ENCODE assay signal across 8 cellular contexts in the genomic region with DNA sequence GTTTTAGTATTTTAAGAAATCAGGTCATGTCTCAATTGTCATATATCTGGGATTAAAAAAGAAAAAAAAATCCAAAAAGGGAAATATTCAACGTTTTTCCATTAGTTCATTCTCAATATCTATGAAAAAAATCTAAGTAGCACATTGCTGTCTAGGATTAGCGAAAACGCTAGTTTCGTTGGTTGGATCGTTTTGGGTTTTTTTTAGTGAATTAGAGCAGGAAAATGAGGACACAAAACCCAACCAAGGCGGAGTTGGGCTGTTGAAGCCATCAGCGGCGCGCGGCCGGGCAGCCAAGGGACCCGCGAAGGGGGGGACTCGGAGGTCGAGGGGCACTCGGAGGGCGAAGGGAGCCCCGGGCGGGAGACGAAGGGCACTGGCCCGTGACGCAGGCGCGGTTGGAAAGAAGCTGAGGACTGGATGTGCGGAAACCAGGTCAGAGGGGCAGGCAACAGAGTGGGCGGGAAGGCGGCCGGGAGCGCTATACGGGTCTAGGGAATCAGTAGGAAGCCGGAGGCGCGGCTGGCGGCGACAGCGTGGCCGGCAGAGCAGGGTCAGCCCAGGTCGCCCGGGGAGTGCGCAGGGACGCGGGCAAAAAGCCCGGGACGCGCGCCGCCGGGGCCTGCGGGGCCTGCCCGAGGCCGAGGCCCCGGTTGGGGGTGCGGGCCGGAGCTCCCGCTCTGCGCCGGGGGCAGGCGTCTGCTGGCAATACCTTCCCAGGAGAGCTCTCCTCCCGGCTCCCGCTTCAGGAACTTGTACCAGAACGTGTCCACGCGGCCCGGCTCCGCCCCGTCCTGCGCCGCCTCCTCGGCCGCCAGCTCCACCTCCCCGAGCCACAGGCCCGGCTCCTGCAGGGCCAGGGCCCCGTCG. TPM values are rescaled to one million over a fixed set of nuclear protein-coding genes. Genes with fewer than 3 reads are reported as not detected.
A peak's percentile ranks its signal among the peaks of the same experiment; 100 is the strongest.
DNase-seq lines count a peak whose midpoint lies in the region; ATAC-seq, FAIRE-seq and TF ChIP-seq lines count a peak whose summit lies in the region.

No MANE protein-coding gene starts in this region.

- H3K27ac Mint-ChIP-seq in activated naive CD8-positive, alpha-beta T cell: peak overlapping the region; percentile 97

- H3K27me3 Mint-ChIP-seq in activated naive CD8-positive, alpha-beta T cell: no peaks in the 10 kb centered on the region

- H3K9me3 Mint-ChIP-seq in activated naive CD8-positive, alpha-beta T cell (ENCODE audit: low read depth): no peaks in the 10 kb centered on the region

- H3K27me3 ChIP-seq in pancreas (no peaks in the 10 kb centered on the region), tibial artery (no peaks in the 10 kb centered on the region)

- H3K36me3 Mint-ChIP-seq in activated naive CD8-positive, alpha-beta T cell: peaks cover 5% of the 10 kb centered on the region

- H3K9me3 ChIP-seq in pancreas (no peaks in the 10 kb centered on the region), tibial artery (no peaks in the 10 kb centered on the region)

- H3K4me3 ChIP-seq in pancreas (peak overlapping the region; percentile 40 to 82 (median 72)), tibial artery (peak overlapping the region; percentile 73 to 77)

- TF ChIP-seq CTCF in pancreas (IDR thresholded peaks at IDR 0.05) (no peak), tibial artery (IDR thresholded peaks at IDR 0.05) (no peak)

- intact Hi-C loops in Right ventricle myocardium inferior (cut with DNase I): loop anchor here (1.0 to 10.0 kb wide), 3 partner anchors 82 to 810 kb away; a partner anchor contains a TSS
- intact Hi-C loops in pancreas (cut with DNase I): no loop called here
- intact Hi-C loops in tibial artery (cut with DNase I; ENCODE audit: low total_unique reads): loop anchor here (2.0 to 10.0 kb wide), 3 partner anchors 80 to 810 kb away; a partner anchor contains a TSS

- peak overlapping the region; percentile 95 for H3K4me3 Mint-ChIP-seq in activated naive CD8-positive, alpha-beta T cell

- WGBS in pancreas, 2 donors: 0% methylated on average over 58 to 74 of the region's 74 CpGs

- FAIRE-seq in pancreas (lab: Jason Lieb, UNC): no peak

- ATAC-seq in HG02571 (IDR thresholded peaks at IDR 0.05; ENCODE audit: unreplicated experiment) (peak; percentile 78), SK-N-SH treated with all-trans-retinoic acid at 6 μM for 48 hours (peak; percentile 87), Right ventricle myocardium inferior (peak; percentile 93), pancreas (peak; percentile 84 to 91 (median 88))

- no peaks in the 10 kb centered on the region for H3K36me3 ChIP-seq in pancreas
- no peaks in the 10 kb centered on the region for H3K36me3 ChIP-seq in tibial artery

- peak overlapping the region; percentile 92 to 99 (median 97) for H3K27ac ChIP-seq in pancreas
- H3K27ac ChIP-seq in tibial artery: peak overlapping the region; percentile 98

- DNase-seq in GM04504 (ENCODE audit: low read depth) (peak; percentile 74), NAMALWA (ENCODE audit: low spot score) (peak; percentile 80), Right ventricle myocardium inferior (ENCODE audit: missing footprints) (peak; percentile 95), pancreas (peak; percentile 89 to 96 (median 92)), tibial artery (peak; percentile 87 to 93)

- H3K4me1 Mint-ChIP-seq in activated naive CD8-positive, alpha-beta T cell (ENCODE audit: low read depth): peaks cover 27% of the 10 kb centered on the region

- H3K4me1 ChIP-seq in pancreas: peaks cover 0 to 19% (median 0%) of the 10 kb centered on the region in 3 donors
- peaks cover 0 to 51% (median 5%) of the 10 kb centered on the region in 4 donors for H3K4me1 ChIP-seq in tibial artery

TF ChIP-seq in SK-N-SH treated with all-trans-retinoic acid at 6 μM for 48 hours, 23 proteins besides CTCF, POLR2A, EP300 and RAD21 (continues in another document):
- TF ChIP-seq, protein P1, sequence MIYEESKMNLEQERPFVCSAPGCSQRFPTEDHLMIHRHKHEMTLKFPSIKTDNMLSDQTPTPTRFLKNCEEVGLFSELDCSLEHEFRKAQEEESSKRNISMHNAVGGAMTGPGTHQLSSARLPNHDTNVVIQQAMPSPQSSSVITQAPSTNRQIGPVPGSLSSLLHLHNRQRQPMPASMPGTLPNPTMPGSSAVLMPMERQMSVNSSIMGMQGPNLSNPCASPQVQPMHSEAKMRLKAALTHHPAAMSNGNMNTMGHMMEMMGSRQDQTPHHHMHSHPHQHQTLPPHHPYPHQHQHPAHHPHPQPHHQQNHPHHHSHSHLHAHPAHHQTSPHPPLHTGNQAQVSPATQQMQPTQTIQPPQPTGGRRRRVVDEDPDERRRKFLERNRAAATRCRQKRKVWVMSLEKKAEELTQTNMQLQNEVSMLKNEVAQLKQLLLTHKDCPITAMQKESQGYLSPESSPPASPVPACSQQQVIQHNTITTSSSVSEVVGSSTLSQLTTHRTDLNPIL (CRISPR knock-in tag; IDR thresholded peaks at IDR 0.05; ENCODE audit: low read depth): no peak
- TF ChIP-seq ISL1 (CRISPR knock-in tag; IDR thresholded peaks at IDR 0.05) (no peak), ARNTL (CRISPR knock-in tag; IDR thresholded peaks at IDR 0.05; ENCODE audit: borderline replicate concordance, low read depth) (no peak), BACH2 (CRISPR knock-in tag; IDR thresholded peaks at IDR 0.05; ENCODE audit: borderline replicate concordance) (no peak), ZFP3 (CRISPR knock-in tag; IDR thresholded peaks at IDR 0.05) (0 out of 2 replicates have a peak, but pooled peaks have one; percentile 33), PPARA (CRISPR knock-in tag; IDR thresholded peaks at IDR 0.05; ENCODE audit: borderline replicate concordance) (no peak), ZFP30 (CRISPR knock-in tag; IDR thresholded peaks at IDR 0.05) (peak; percentile 20; the same call in 1 of the 2 replicates), OSR1 (CRISPR knock-in tag; IDR thresholded peaks at IDR 0.05) (no peak), CSDC2 (CRISPR knock-in tag; IDR thresholded peaks at IDR 0.05) (no peak), ZNF8 (CRISPR knock-in tag; IDR thresholded peaks at IDR 0.05) (no peak), ESRRG (CRISPR knock-in tag; IDR thresholded peaks at IDR 0.05) (no peak), RARB (CRISPR knock-in tag; IDR thresholded peaks at IDR 0.05) (no peak), TCF4 (CRISPR knock-in tag; IDR thresholded peaks at IDR 0.05; ENCODE audit: borderline replicate concordance) (0 out of 2 replicates have a peak, but pooled peaks have one; percentile 39), SNAI2 (CRISPR knock-in tag; IDR thresholded peaks at IDR 0.05) (0 out of 2 replicates have a peak, but pooled peaks have one; percentile 63)
- TF ChIP-seq, protein P2, sequence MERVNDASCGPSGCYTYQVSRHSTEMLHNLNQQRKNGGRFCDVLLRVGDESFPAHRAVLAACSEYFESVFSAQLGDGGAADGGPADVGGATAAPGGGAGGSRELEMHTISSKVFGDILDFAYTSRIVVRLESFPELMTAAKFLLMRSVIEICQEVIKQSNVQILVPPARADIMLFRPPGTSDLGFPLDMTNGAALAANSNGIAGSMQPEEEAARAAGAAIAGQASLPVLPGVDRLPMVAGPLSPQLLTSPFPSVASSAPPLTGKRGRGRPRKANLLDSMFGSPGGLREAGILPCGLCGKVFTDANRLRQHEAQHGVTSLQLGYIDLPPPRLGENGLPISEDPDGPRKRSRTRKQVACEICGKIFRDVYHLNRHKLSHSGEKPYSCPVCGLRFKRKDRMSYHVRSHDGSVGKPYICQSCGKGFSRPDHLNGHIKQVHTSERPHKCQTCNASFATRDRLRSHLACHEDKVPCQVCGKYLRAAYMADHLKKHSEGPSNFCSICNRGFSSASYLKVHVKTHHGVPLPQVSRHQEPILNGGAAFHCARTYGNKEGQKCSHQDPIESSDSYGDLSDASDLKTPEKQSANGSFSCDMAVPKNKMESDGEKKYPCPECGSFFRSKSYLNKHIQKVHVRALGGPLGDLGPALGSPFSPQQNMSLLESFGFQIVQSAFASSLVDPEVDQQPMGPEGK (CRISPR knock-in tag; IDR thresholded peaks at IDR 0.05; ENCODE audit: borderline replicate concordance): peak; percentile 39; the same call in 1 of the 2 replicates
- TF ChIP-seq, protein P3, sequence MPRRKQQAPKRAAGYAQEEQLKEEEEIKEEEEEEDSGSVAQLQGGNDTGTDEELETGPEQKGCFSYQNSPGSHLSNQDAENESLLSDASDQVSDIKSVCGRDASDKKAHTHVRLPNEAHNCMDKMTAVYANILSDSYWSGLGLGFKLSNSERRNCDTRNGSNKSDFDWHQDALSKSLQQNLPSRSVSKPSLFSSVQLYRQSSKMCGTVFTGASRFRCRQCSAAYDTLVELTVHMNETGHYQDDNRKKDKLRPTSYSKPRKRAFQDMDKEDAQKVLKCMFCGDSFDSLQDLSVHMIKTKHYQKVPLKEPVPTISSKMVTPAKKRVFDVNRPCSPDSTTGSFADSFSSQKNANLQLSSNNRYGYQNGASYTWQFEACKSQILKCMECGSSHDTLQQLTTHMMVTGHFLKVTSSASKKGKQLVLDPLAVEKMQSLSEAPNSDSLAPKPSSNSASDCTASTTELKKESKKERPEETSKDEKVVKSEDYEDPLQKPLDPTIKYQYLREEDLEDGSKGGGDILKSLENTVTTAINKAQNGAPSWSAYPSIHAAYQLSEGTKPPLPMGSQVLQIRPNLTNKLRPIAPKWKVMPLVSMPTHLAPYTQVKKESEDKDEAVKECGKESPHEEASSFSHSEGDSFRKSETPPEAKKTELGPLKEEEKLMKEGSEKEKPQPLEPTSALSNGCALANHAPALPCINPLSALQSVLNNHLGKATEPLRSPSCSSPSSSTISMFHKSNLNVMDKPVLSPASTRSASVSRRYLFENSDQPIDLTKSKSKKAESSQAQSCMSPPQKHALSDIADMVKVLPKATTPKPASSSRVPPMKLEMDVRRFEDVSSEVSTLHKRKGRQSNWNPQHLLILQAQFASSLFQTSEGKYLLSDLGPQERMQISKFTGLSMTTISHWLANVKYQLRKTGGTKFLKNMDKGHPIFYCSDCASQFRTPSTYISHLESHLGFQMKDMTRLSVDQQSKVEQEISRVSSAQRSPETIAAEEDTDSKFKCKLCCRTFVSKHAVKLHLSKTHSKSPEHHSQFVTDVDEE (CRISPR knock-in tag; IDR thresholded peaks at IDR 0.05): peak; percentile 43

RNA-seq across cellular contexts. Expression of a gene that starts 0.6 kb away (rescaled TPM):
- total RNA-seq in Right ventricle myocardium inferior (47.3 TPM), pancreas (1 to 10 TPM; 4.0 to 4.8 (median 4.3) TPM)
- 1 to 10 TPM; 2.6 to 4.8 TPM for polyA plus RNA-seq in pancreas

Comparison
In these comparisons a context has a peak if more than half of its experiments do, and no peak if none do; other contexts are left out.
1. Peak in every context shown above with its lines: DNase-seq, ATAC-seq, H3K4me3 ChIP-seq and H3K27ac ChIP-seq.
2. intact Hi-C loops: an anchor here in Right ventricle myocardium inferior (1.0 to 10.0 kb wide) and tibial artery (2.0 to 10.0 kb wide); none called in pancreas.